Comparison of ENCODE assay signal across 8 cellular contexts in the genomic region with DNA sequence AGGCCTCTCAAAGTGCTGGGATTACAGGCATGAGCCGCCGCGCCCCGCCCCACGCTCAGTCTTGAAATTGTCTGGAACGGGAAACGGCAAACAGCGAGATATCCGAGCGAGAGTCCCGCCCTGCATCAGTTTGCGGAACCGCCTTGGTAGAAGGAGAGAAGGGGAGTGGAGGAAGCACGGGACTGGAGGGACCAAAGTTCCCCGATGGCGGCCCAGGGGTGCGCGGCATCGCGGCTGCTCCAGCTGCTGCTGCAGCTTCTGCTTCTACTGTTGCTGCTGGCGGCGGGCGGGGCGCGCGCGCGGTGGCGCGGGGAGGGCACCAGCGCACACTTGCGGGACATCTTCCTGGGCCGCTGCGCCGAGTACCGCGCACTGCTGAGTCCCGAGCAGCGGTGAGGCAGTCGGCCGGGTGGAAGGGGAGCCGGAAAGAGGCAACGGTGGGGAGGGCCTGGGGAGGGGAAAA. TPM values are rescaled to one million over a fixed set of nuclear protein-coding genes. Genes with fewer than 3 reads are reported as not detected.
A peak's percentile ranks its signal among the peaks of the same experiment; 100 is the strongest.
DNase-seq lines count a peak whose midpoint lies in the region; ATAC-seq and TF ChIP-seq lines count a peak whose summit lies in the region.

A gene with protein sequence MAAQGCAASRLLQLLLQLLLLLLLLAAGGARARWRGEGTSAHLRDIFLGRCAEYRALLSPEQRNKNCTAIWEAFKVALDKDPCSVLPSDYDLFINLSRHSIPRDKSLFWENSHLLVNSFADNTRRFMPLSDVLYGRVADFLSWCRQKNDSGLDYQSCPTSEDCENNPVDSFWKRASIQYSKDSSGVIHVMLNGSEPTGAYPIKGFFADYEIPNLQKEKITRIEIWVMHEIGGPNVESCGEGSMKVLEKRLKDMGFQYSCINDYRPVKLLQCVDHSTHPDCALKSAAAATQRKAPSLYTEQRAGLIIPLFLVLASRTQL (plus strand): TSS at position 125 of the 463 bp plus-strand sequence. CDS start 80 bp downstream, at position 205.

- POLR2A ChIA-PET in AG04449 (lab: Yijun Ruan, JAX), result no interaction called here

- H3K4me3 ChIP-seq in AG04449 (ENCODE audit: low read depth, low read length), result peak within 1 kb of the TSS; percentile 62
- peak within 1 kb of the TSS; percentile 61 for H3K4me3 ChIP-seq in fibroblast of villous mesenchyme (ENCODE audit: low read depth, low read length)
- H3K4me3 ChIP-seq in neutrophil (ENCODE audit: low read depth in 1 of 2, low read length in 1 of 2), result peak within 1 kb of the TSS; percentile 84 to 85
- H3K4me3 ChIP-seq in testis, result peak within 1 kb of the TSS; percentile 49 to 52

- peaks cover 89 to 95% of the 10 kb centered on the region in 2 experiments for H3K4me1 ChIP-seq in neutrophil (ENCODE audit: control insufficient read depth in 1 of 2, insufficient read depth in 1 of 2, low read depth in 1 of 2, low read length in 1 of 2)
- H3K4me1 ChIP-seq in testis, result no peaks in the 10 kb centered on the region

- intact Hi-C loops in testis (cut with DNase I; ENCODE audit: low total_unique reads), result no loop called here

- no peak for DNase-seq in AG04449 (ENCODE audit: low read depth, low spot score)
- peak; percentile 79 for DNase-seq in NOMO-1 treated with dmso at 0.1 percent for 144 hours (lab: John Stamatoyannopoulos, UW; ENCODE audit: unreplicated experiment)
- peak; percentile 28 for DNase-seq in activated T-helper 9 cell treated with anti-CD3 and anti-CD28 coated beads, Interleukin-2, amount 50 U/mL, for 16 hours (ENCODE audit: low read depth)
- DNase-seq in fibroblast of villous mesenchyme (ENCODE audit: low read depth), result peak; percentile 66
- DNase-seq in testis, result peak; percentile 53
- no peak for DNase-seq in osteocyte (ENCODE audit: extremely low spot score, unreplicated experiment)

- peaks cover 20% of the 10 kb centered on the region for H3K4me1 Mint-ChIP-seq in osteocyte (ENCODE audit: unreplicated experiment)

- no peaks in the 10 kb centered on the region for H3K27me3 Mint-ChIP-seq in osteocyte (ENCODE audit: unreplicated experiment)

- ATAC-seq in GM21528 (IDR thresholded peaks at IDR 0.05; ENCODE audit: low FRiP score, unreplicated experiment), result peak; percentile 74

- 1% methylated on average over 25 to 43 of the region's 43 CpGs for WGBS in testis, 2 donors

- H3K36me3 ChIP-seq in neutrophil, result peaks cover 33% of the 10 kb centered on the region
- no peaks in the 10 kb centered on the region for H3K36me3 ChIP-seq in testis (ENCODE audit: low read depth, missing control alignments)

- no peak within 1 kb of the TSS for H3K4me3 Mint-ChIP-seq in osteocyte (ENCODE audit: unreplicated experiment)

- H3K9me3 Mint-ChIP-seq in osteocyte (ENCODE audit: unreplicated experiment), result no peaks in the 10 kb centered on the region

- no peak within 1 kb of the TSS for H3K27ac Mint-ChIP-seq in osteocyte (ENCODE audit: unreplicated experiment)

- H3K36me3 Mint-ChIP-seq in osteocyte (ENCODE audit: unreplicated experiment), result no peaks in the 10 kb centered on the region

- H3K27ac ChIP-seq in neutrophil (peak within 1 kb of the TSS; percentile 91), testis (no peak within 1 kb of the TSS)

- CTCF ChIA-PET in AG04449 (lab: Yijun Ruan, JAX), result interaction anchor here (0.9 to 1.5 kb wide), 3 partner anchors 9 to 224 kb away, joined by 3 to 7 read pairs (median 4); no protein-coding TSS in a partner anchor

- no peak for TF ChIP-seq POLR2A in testis (IDR thresholded peaks at IDR 0.05)

- H3K9me3 ChIP-seq in neutrophil (no peaks in the 10 kb centered on the region), testis (no peaks in the 10 kb centered on the region)

- no peaks in the 10 kb centered on the region for H3K27me3 ChIP-seq in neutrophil
- no peaks in the 10 kb centered on the region for H3K27me3 ChIP-seq in testis

- TF ChIP-seq CTCF in AG04449 (IDR thresholded peaks at IDR 0.05; ENCODE audit: insufficient read depth, low read length, missing control alignments), result no peak
- TF ChIP-seq CTCF in fibroblast of villous mesenchyme (IDR thresholded peaks at IDR 0.05; ENCODE audit: insufficient read depth, low read depth, low read length), result no peak
- peak; percentile 59 for TF ChIP-seq CTCF in neutrophil (IDR thresholded peaks at IDR 0.05)
- no peak for TF ChIP-seq CTCF in testis (IDR thresholded peaks at IDR 0.05)
- TF ChIP-seq CTCF in osteocyte (IDR thresholded peaks at IDR 0.05), result no peak

RNA-seq across cellular contexts. Expression of the gene that starts here (rescaled TPM):
- total RNA-seq in fibroblast of villous mesenchyme (19.9 and 37.7 TPM in 2 replicates), testis (1 to 10 TPM; 1.1 to 1.6 TPM), osteocyte (0.26 and 0.54 TPM in 2 replicates)
- polyA plus RNA-seq in testis (ENCODE audit: insufficient read depth, low read depth, low replicate concordance), result 6.9 TPM

Comparison
In these comparisons a context has a peak if more than half of its experiments do, and no peak if none do; other contexts are left out.
1. DNase-seq: peak in NOMO-1 treated with dmso at 0.1 percent for 144 hours (single experiment), activated T-helper 9 cell treated with anti-CD3 and anti-CD28 coated beads, Interleukin-2, amount 50 U/mL, for 16 hours (single experiment), fibroblast of villous mesenchyme (single experiment) and testis (single experiment); none in AG04449 (single experiment) and osteocyte (single experiment).
2. Peak in every context shown above with its lines, with median percentiles within 50 percentile points of each other: H3K4me3 ChIP-seq.